ENCODE assay signal across 8 cellular contexts in genomic region chr1:9892563-9893528, GRCh38. TPM values are rescaled to one million over a fixed set of nuclear protein-coding genes. Genes with fewer than 3 reads are reported as not detected.
DNase-seq lines count a peak whose midpoint lies in the region; ATAC-seq and TF ChIP-seq lines count a peak whose summit lies in the region.

No MANE protein-coding gene starts in this region.

- H3K27me3 ChIP-seq in DND-41 (ENCODE audit: insufficient read depth, low read length, poor library complexity), result no peaks in the 10 kb centered on the region

- no peaks in the 10 kb centered on the region for H3K9me3 ChIP-seq in DND-41 (ENCODE audit: insufficient read depth, low read length, severe bottlenecking)

- no peaks in the 10 kb centered on the region for H3K36me3 Mint-ChIP-seq in naive B cell

- no peak for TF ChIP-seq CTCF in DND-41 (IDR thresholded peaks at IDR 0.05; ENCODE audit: borderline replicate concordance, extremely low read depth, low read length, poor library complexity, severe bottlenecking)

- H3K36me3 ChIP-seq in DND-41 (ENCODE audit: insufficient read depth, low read length), result no peaks in the 10 kb centered on the region

- H3K27me3 Mint-ChIP-seq in naive B cell, result no peaks in the 10 kb centered on the region

- H3K4me1 Mint-ChIP-seq in naive B cell, result peaks cover 29 to 46% (median 40%) of the 10 kb centered on the region in 3 donors

- ATAC-seq in DND-41 (ENCODE audit: insufficient read depth, low read depth) (peak; percentile 70), naive B cell (ENCODE audit: low read depth in 2 of 2) (no peak), HG02642 (IDR thresholded peaks at IDR 0.05; ENCODE audit: poor library complexity, unreplicated experiment) (no peak), GM21528 (IDR thresholded peaks at IDR 0.05; ENCODE audit: low FRiP score, unreplicated experiment) (no peak)

- H3K27ac Mint-ChIP-seq in naive B cell, result peak overlapping the region in 5 of 6 donors; percentile 5 to 95 (median 49)

- peak overlapping the region; percentile 33; the same call in 1 of the 2 replicates for H3K4me2 ChIP-seq in DND-41 (ENCODE audit: insufficient read depth, low read length)

- H3K4me3 Mint-ChIP-seq in naive B cell, result peak overlapping the region in 3 of 8 donors; percentile 10 to 82 (median 54)

- no peak overlapping the region for H3K4me3 ChIP-seq in DND-41 (ENCODE audit: low read depth in 1 of 2, low read length in 2 of 2)

- no peaks in the 10 kb centered on the region for H3K79me2 ChIP-seq in DND-41 (ENCODE audit: insufficient read depth, low read length)

- DNase-seq in DND-41 (peak; percentile 37), NCI-H526 (lab: John Stamatoyannopoulos, UW) (peak; percentile 65 to 80), dermis blood vessel endothelial cell (peak; percentile 74), naive B cell (no peak), hippocampal formation (lab: John Stamatoyannopoulos, UW) (no peak), midbrain (lab: John Stamatoyannopoulos, UW) (no peak)

- peak overlapping the region; percentile 68 for H3K27ac ChIP-seq in DND-41 (ENCODE audit: low read length)

- H2AFZ ChIP-seq in DND-41 (ENCODE audit: low read depth, low read length), result peak overlapping the region; percentile 22; the same call in 1 of the 2 replicates

- peaks cover 23% of the 10 kb centered on the region for H3K4me1 ChIP-seq in DND-41 (ENCODE audit: insufficient read depth, low read length)

- H3K9me3 Mint-ChIP-seq in naive B cell, result no peaks in the 10 kb centered on the region

- peak overlapping the region; percentile 17 for H3K9ac ChIP-seq in DND-41 (ENCODE audit: low read depth, low read length)

- H4K20me1 ChIP-seq in DND-41 (ENCODE audit: insufficient read depth, low read length), result no peaks in the 10 kb centered on the region

RNA-seq across cellular contexts. Expression of gene CTNNBIP1, which starts 17.2 kb away (rescaled TPM):
- total RNA-seq in dermis blood vessel endothelial cell, result 57.5 and 90.9 TPM in 2 replicates
- polyA plus RNA-seq in naive B cell (ENCODE audit: low read depth in 6 of 6), result 10 to 100 TPM in 2 of 6 donors, 1 to 10 TPM in 4; 7.4 to 13.4 (median 8.6) TPM

RNA-seq across cellular contexts. Expression of gene LZIC, which starts 50.3 kb away (rescaled TPM):
- total RNA-seq in dermis blood vessel endothelial cell, result 29.1 and 31.0 TPM in 2 replicates
- 10 to 100 TPM; 26.3 to 36.0 (median 31.1) TPM for polyA plus RNA-seq in naive B cell (ENCODE audit: low read depth in 6 of 6)

RNA-seq across cellular contexts. Expression of gene NMNAT1, which starts 50.4 kb away (rescaled TPM):
- 15.3 and 16.7 TPM in 2 replicates for total RNA-seq in dermis blood vessel endothelial cell
- polyA plus RNA-seq in naive B cell (ENCODE audit: low read depth in 6 of 6), result 1 to 10 TPM; 4.2 to 8.8 (median 6.8) TPM

Comparison
In these comparisons a context has a peak if more than half of its experiments do, and no peak if none do; other contexts are left out.
1. DNase-seq: peak in DND-41 (single experiment), NCI-H526 (2 of 2) and dermis blood vessel endothelial cell (single experiment); none in naive B cell (single experiment), hippocampal formation (0 of 2) and midbrain (single experiment).